ENCODE assay signal across 8 cellular contexts in genomic region chr5:171388816-171389168, GRCh38. TPM values are rescaled to one million over a fixed set of nuclear protein-coding genes. Genes with fewer than 3 reads are reported as not detected.
A peak's percentile ranks its signal among the peaks of the same experiment; 100 is the strongest.
DNase-seq lines count a peak whose midpoint lies in the region; ATAC-seq and TF ChIP-seq lines count a peak whose summit lies in the region.

No MANE protein-coding gene starts in this region.

- ATAC-seq in HG02973 (IDR thresholded peaks at IDR 0.05; ENCODE audit: unreplicated experiment) = no peak
- ATAC-seq in HG02623 (IDR thresholded peaks at IDR 0.05; ENCODE audit: unreplicated experiment) = no peak

- H3K4me3 ChIP-seq in WERI-Rb-1 (ENCODE audit: low read depth, low read length) (peak overlapping the region; percentile 92), fibroblast of villous mesenchyme (ENCODE audit: low read depth, low read length) (peak overlapping the region; percentile 94)

- DNase-seq in HCEC 1CT (peak; percentile 15), WERI-Rb-1 (no peak), fibroblast of villous mesenchyme (ENCODE audit: low read depth) (no peak), DMS53 (lab: John Stamatoyannopoulos, UW) (no peak), GM19238 (ENCODE audit: insufficient read length, low spot score) (no peak)
- DNase-seq in stimulated activated CD4-positive, alpha-beta T cell treated with anti-CD3 and anti-CD28 coated beads, Interleukin-15, amount 100 ng/mL, for 24 hours = peak; percentile 67

- no peaks in the 10 kb centered on the region for H3K9me3 ChIP-seq in WERI-Rb-1 (ENCODE audit: severe bottlenecking)

- H3K27ac ChIP-seq in WERI-Rb-1 = peak overlapping the region; percentile 93

- peaks cover 54% of the 10 kb centered on the region for H3K36me3 ChIP-seq in WERI-Rb-1

- no peaks in the 10 kb centered on the region for H3K27me3 ChIP-seq in WERI-Rb-1 (ENCODE audit: insufficient read depth, low read depth, severe bottlenecking)

- TF ChIP-seq CTCF in WERI-Rb-1 (IDR thresholded peaks at IDR 0.05; ENCODE audit: low read depth, low read length) (no peak), fibroblast of villous mesenchyme (IDR thresholded peaks at IDR 0.05; ENCODE audit: insufficient read depth, low read depth, low read length) (no peak)

RNA-seq across cellular contexts. Expression of gene NPM1, which starts 1.1 kb away (rescaled TPM):
- 926 and 1,000 TPM in 2 replicates for total RNA-seq in fibroblast of villous mesenchyme

RNA-seq across cellular contexts. Expression of gene FGF18, which starts 30.7 kb away (rescaled TPM):
- under 0.01 TPM in 1 of 2 replicates, not detected in the other for total RNA-seq in fibroblast of villous mesenchyme

Comparison
In these comparisons a context has a peak if more than half of its experiments do, and no peak if none do; other contexts are left out.
1. DNase-seq: peak in HCEC 1CT (single experiment) and stimulated activated CD4-positive, alpha-beta T cell treated with anti-CD3 and anti-CD28 coated beads, Interleukin-15, amount 100 ng/mL, for 24 hours (single experiment); none in WERI-Rb-1 (single experiment), fibroblast of villous mesenchyme (single experiment), DMS53 (single experiment) and GM19238 (single experiment).